8 cellular contexts compared by ENCODE assay signal in genomic region chr2:37615808-37616673, GRCh38. TPM values are rescaled to one million over a fixed set of nuclear protein-coding genes. Genes with fewer than 3 reads are reported as not detected.
A peak's percentile ranks its signal among the peaks of the same experiment; 100 is the strongest.
DNase-seq lines count a peak whose midpoint lies in the region; ATAC-seq and TF ChIP-seq lines count a peak whose summit lies in the region.

No MANE protein-coding gene starts in this region.

- peak overlapping the region; percentile 59 for H3K4me3 Mint-ChIP-seq in natural killer cell

- TF ChIP-seq CTCF in natural killer cell (IDR thresholded peaks at IDR 0.05) (no peak), suprapubic skin (IDR thresholded peaks at IDR 0.05) (no peak)

- H3K9me3 ChIP-seq in suprapubic skin: no peaks in the 10 kb centered on the region

- H3K4me3 ChIP-seq in suprapubic skin: no peak overlapping the region

- H3K9me3 Mint-ChIP-seq in natural killer cell: no peaks in the 10 kb centered on the region

- H3K36me3 ChIP-seq in suprapubic skin: no peaks in the 10 kb centered on the region

- no peaks in the 10 kb centered on the region for H3K27me3 Mint-ChIP-seq in natural killer cell (ENCODE audit: low read depth in 2 of 2)

- TF ChIP-seq EP300 in suprapubic skin (IDR thresholded peaks at IDR 0.05): no peak

- peak; percentile 50 for ATAC-seq in GM18511 (IDR thresholded peaks at IDR 0.05; ENCODE audit: unreplicated experiment)
- peak; percentile 82 to 92 (median 85) for ATAC-seq in natural killer cell
- no peak for ATAC-seq in GM21515 (IDR thresholded peaks at IDR 0.05; ENCODE audit: unreplicated experiment)

- no peaks in the 10 kb centered on the region for H3K27me3 ChIP-seq in suprapubic skin

- no peak overlapping the region for H3K27ac ChIP-seq in suprapubic skin

- H3K4me1 ChIP-seq in suprapubic skin: peaks cover 22% of the 10 kb centered on the region

- no peaks in the 10 kb centered on the region for H3K36me3 Mint-ChIP-seq in natural killer cell

- peak; percentile 15 for DNase-seq in NCI-H226
- DNase-seq in activated naive CD4-positive, alpha-beta T cell treated with anti-CD3 and anti-CD28 coated beads, Interleukin-2, amount 50 U/mL, for 16 hours: peak; percentile 22
- peak; percentile 59 for DNase-seq in natural killer cell
- DNase-seq in inferior parietal cortex (ENCODE audit: extremely low spot score): no peak
- DNase-seq in suprapubic skin (ENCODE audit: low spot score in 2 of 2): no peak
- DNase-seq in AG20443 (ENCODE audit: low spot score): no peak

- intact Hi-C loops in natural killer cell (cut with micrococcal nuclease): loop anchor here (1.0 to 2.0 kb wide), 2 partner anchors 8 to 15 kb away; no protein-coding TSS in a partner anchor

- WGBS in suprapubic skin: 51% methylated on average over 6 of the region's 6 CpGs

- no peak for TF ChIP-seq POLR2A in suprapubic skin (IDR thresholded peaks at IDR 0.05)

- peaks cover 66 to 68% of the 10 kb centered on the region in 2 donors for H3K4me1 Mint-ChIP-seq in natural killer cell

- peak overlapping the region; percentile 88 to 92 for H3K27ac Mint-ChIP-seq in natural killer cell

RNA-seq across cellular contexts. Expression of gene CDC42EP3, which starts 55.4 kb away (rescaled TPM):
- total RNA-seq in natural killer cell: 100 to 1,000 TPM in 1 of 3 donors, 10 to 100 TPM in 2; 73.9 to 105 (median 84.6) TPM
- total RNA-seq in suprapubic skin: 10 to 100 TPM in 3 of 4 donors, 1 to 10 TPM in 1; 9.0 to 38.0 (median 23.5) TPM

Comparison
In these comparisons a context has a peak if more than half of its experiments do, and no peak if none do; other contexts are left out.
1. DNase-seq: peak in NCI-H226 (single experiment), activated naive CD4-positive, alpha-beta T cell treated with anti-CD3 and anti-CD28 coated beads, Interleukin-2, amount 50 U/mL, for 16 hours (single experiment) and natural killer cell (single experiment); none in inferior parietal cortex (single experiment), suprapubic skin (0 of 2) and AG20443 (single experiment).